Comparison of ENCODE assay signal across 15 cellular contexts in genomic region chr13:64993514-64994164, GRCh38.
DNase-seq lines count a peak whose midpoint lies in the region; ATAC-seq and FAIRE-seq lines count a peak whose summit lies in the region.
"Had no signal": no experiment of that assay in that cellular context is flagged by ENCODE, and none has a peak within 500 bp of the region (broad histone marks: within the 10 kb centered on the region; RNA-seq: fewer than 3 reads in every experiment).

No MANE protein-coding gene starts in this region.

- H3K4me1 ChIP-seq in Karpas-422 (ENCODE audit: low read length) = peaks cover 27% of the 10 kb centered on the region
- H3K4me1 ChIP-seq: neural progenitor cell had no signal

- peak overlapping the region; percentile 79 for H3K27ac ChIP-seq in Karpas-422 (ENCODE audit: low read length)
- H3K27ac ChIP-seq: neural progenitor cell had no signal

- no peaks in the 10 kb centered on the region for H3K9me2 ChIP-seq in Karpas-422 (replicated peaks; ENCODE audit: insufficient read depth, low read length)

- H3K79me2 ChIP-seq in Karpas-422 (ENCODE audit: low read length) = no peaks in the 10 kb centered on the region

- ATAC-seq in GM21786 (IDR thresholded peaks at IDR 0.05; ENCODE audit: unreplicated experiment) = peak; percentile 84
- ATAC-seq: activated T-cell treated with anti-CD3 and anti-CD28 coated beads, Interleukin-2, amount 50 U/mL, for 72 hours had no signal

- H3K36me3 ChIP-seq in Karpas-422 (ENCODE audit: insufficient read depth, low read length) = no peaks in the 10 kb centered on the region
- H3K36me3 ChIP-seq: neural progenitor cell had no signal

- peak overlapping the region; percentile 37; the same call in 1 of the 2 replicates for H2AFZ ChIP-seq in Karpas-422 (ENCODE audit: low read length)
- H2AFZ ChIP-seq: neural progenitor cell had no signal

- no peak overlapping the region for H3K4me3 ChIP-seq in Karpas-422 (ENCODE audit: low read length)
- H3K4me3 ChIP-seq: neural progenitor cell had no signal

- no peaks in the 10 kb centered on the region for H3K9me3 ChIP-seq in Karpas-422 (ENCODE audit: low read length)

- H3K4me2 ChIP-seq in Karpas-422 (ENCODE audit: low read depth, low read length, poor library complexity, severe bottlenecking) = peak overlapping the region; percentile 59
- H3K4me2 ChIP-seq: neural progenitor cell had no signal

- peak; percentile 29 for FAIRE-seq in GM18507 (lab: Jason Lieb, UNC)

- DNase-seq in GM18507 (ENCODE audit: extremely low spot score, insufficient read length, low read depth) (no peak), Karpas-422 (peak; percentile 86), SKM-1 treated with dmso at 0.1 percent for 144 hours (lab: John Stamatoyannopoulos, UW; ENCODE audit: unreplicated experiment) (peak; percentile 18), germinal center (ENCODE audit: low spot score) (no peak), ecto neural progenitor cell (ENCODE audit: low spot score) (no peak), NCI-H187 (lab: John Stamatoyannopoulos, UW) (no peak), HuH-7 (ENCODE audit: low spot score) (no peak)
- DNase-seq: activated T-cell treated with anti-CD3 and anti-CD28 coated beads, Interleukin-2, amount 50 U/mL, for 72 hours; AML-193; amniotic stem cell; NCI-H1417; NCI-H526; SW 1271 had no signal

- H3K27me3 ChIP-seq in Karpas-422 (ENCODE audit: low read length) = no peaks in the 10 kb centered on the region
- H3K27me3 ChIP-seq: neural progenitor cell had no signal

- H4K20me1 ChIP-seq in Karpas-422 (ENCODE audit: insufficient read depth, low read depth, low read length) = no peaks in the 10 kb centered on the region

- 0 out of 2 replicates have a peak overlapping the region, but pooled peaks have one; percentile 2 for H3K9ac ChIP-seq in Karpas-422 (ENCODE audit: low read length)
- H3K9ac ChIP-seq: neural progenitor cell had no signal

Comparison
In these comparisons a context has a peak if more than half of its experiments do, and no peak if none do; other contexts are left out.
1. DNase-seq: peak in Karpas-422 (single experiment) and SKM-1 treated with dmso at 0.1 percent for 144 hours (single experiment); none in GM18507 (single experiment), germinal center (single experiment), ecto neural progenitor cell (single experiment), NCI-H187 (0 of 2) and HuH-7 (single experiment).